ENCODE assay signal across 14 cellular contexts in the genomic region with DNA sequence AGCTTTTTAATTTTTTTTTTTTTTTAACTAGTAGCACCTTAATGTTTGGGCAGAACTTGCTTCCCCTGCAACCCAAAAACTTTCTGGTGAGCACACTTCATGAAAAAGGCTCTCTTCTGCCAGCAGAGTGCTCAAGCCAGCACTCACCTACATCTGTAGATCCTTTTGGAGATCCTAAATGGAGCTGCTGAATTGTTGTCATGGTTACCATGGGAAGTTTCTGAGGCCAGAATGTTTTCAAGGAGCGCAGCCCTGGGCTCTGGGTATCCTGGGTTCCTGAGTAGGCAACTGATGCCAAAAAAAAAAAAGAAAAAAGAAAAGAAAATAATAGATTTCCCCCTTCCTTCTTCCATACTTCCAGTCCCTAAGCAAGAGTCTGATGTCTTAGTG. TPM values are rescaled to one million over a fixed set of nuclear protein-coding genes. Genes with fewer than 3 reads are reported as not detected.
DNase-seq lines count a peak whose midpoint lies in the region; ATAC-seq, FAIRE-seq and TF ChIP-seq lines count a peak whose summit lies in the region.
"Had no signal": no experiment of that assay in that cellular context is flagged by ENCODE, and none has a peak within 500 bp of the region (broad histone marks: within the 10 kb centered on the region; RNA-seq: fewer than 3 reads in every experiment).

No MANE protein-coding gene starts in this region.

- TF ChIP-seq CTCF in A549 (IDR thresholded peaks at IDR 0.05) = no peak
- TF ChIP-seq CTCF in CD8-positive, alpha-beta T cell (IDR thresholded peaks at IDR 0.05) = no peak
- TF ChIP-seq CTCF in ascending aorta (IDR thresholded peaks at IDR 0.05) = no peak

- H3K4me3 Mint-ChIP-seq in CD8-positive, alpha-beta T cell = peak overlapping the region; percentile 11
- H3K4me3 Mint-ChIP-seq in activated T-helper 1 cell treated with anti-CD3 and anti-CD28 coated beads, Interleukin-12 subunit alpha, Interleukin-12 subunit beta, Interleukin-2, Interleukin-4 antibody, amounts not matched to agents 30 ng/mL and 10 ng/mL and 1 ng/mL, durations not matched to agents 14 hours and 24 hours and 36 hours = peak overlapping the region; percentile 62

- no peak overlapping the region for H3K27ac Mint-ChIP-seq in CD8-positive, alpha-beta T cell
- H3K27ac Mint-ChIP-seq in activated T-helper 1 cell treated with anti-CD3 and anti-CD28 coated beads, Interleukin-12 subunit alpha, Interleukin-12 subunit beta, Interleukin-2, Interleukin-4 antibody, amounts not matched to agents 30 ng/mL and 10 ng/mL and 1 ng/mL, durations not matched to agents 14 hours and 24 hours and 36 hours = no peak overlapping the region

- POLR2A ChIA-PET in A549 (lab: Yijun Ruan, JAX) = interaction anchor here (0.7 kb wide), 1 partner anchor 22 kb away, joined by 3 read pairs; no protein-coding TSS in a partner anchor
- POLR2A ChIA-PET in CD8-positive, alpha-beta T cell (lab: Charles Lee) = interaction anchor here (0.7 to 3.2 kb wide), 3 partner anchors 33 to 1127 kb away, joined by 3 to 14 read pairs (median 6); a partner anchor contains a TSS

- H3K27me3 Mint-ChIP-seq in CD8-positive, alpha-beta T cell (ENCODE audit: low read depth) = no peaks in the 10 kb centered on the region
- H3K27me3 Mint-ChIP-seq in activated T-helper 1 cell treated with anti-CD3 and anti-CD28 coated beads, Interleukin-12 subunit alpha, Interleukin-12 subunit beta, Interleukin-2, Interleukin-4 antibody, amounts not matched to agents 30 ng/mL and 10 ng/mL and 1 ng/mL, durations not matched to agents 14 hours and 24 hours and 36 hours (ENCODE audit: insufficient read depth) = no peaks in the 10 kb centered on the region

- no peaks in the 10 kb centered on the region for H3K27me3 ChIP-seq in CD8-positive, alpha-beta T cell (ENCODE audit: insufficient read depth, low read length)
- H3K27me3 ChIP-seq in muscle layer of duodenum (ENCODE audit: low read depth, low read length) = no peaks in the 10 kb centered on the region
- H3K27me3 ChIP-seq in ascending aorta = no peaks in the 10 kb centered on the region
- H3K27me3 ChIP-seq: pancreas had no signal

- ATAC-seq in A549 (no peak), GM18861 (IDR thresholded peaks at IDR 0.05; ENCODE audit: unreplicated experiment) (no peak), HG03342 (IDR thresholded peaks at IDR 0.05; ENCODE audit: unreplicated experiment) (no peak)
- no peak for ATAC-seq in CD8-positive, alpha-beta T cell
- ATAC-seq: Panc1, pancreas had no signal

- DNase-seq in A549 (ENCODE audit: low read depth in 1 of 2, low spot score in 1 of 2) = no peak
- no peak for DNase-seq in CD8-positive, alpha-beta T cell
- no peak for DNase-seq in activated T-helper 1 cell treated with anti-CD3 and anti-CD28 coated beads, Interleukin-12 subunit alpha, Interleukin-12 subunit beta, Interleukin-2, Interleukin-4 antibody, amounts not matched to agents 30 ng/mL and 10 ng/mL and 1 ng/mL, durations not matched to agents 14 hours and 24 hours and 36 hours (ENCODE audit: low spot score)
- no peak for DNase-seq in ascending aorta (ENCODE audit: low spot score in 2 of 2)
- no peak for DNase-seq in NCI-H524 treated with DMSO at 0.1 percent for 48 hours (lab: John Stamatoyannopoulos, UW)
- DNase-seq: activated naive CD4-positive, alpha-beta T cell treated with anti-CD3 and anti-CD28 coated beads, Interleukin-2, amount 50 U/mL, for 16 hours; cerebellar nuclear complex; GM23248; pancreas had no signal

- H3K36me3 Mint-ChIP-seq in CD8-positive, alpha-beta T cell = peaks cover 4% of the 10 kb centered on the region
- H3K36me3 Mint-ChIP-seq in activated T-helper 1 cell treated with anti-CD3 and anti-CD28 coated beads, Interleukin-12 subunit alpha, Interleukin-12 subunit beta, Interleukin-2, Interleukin-4 antibody, amounts not matched to agents 30 ng/mL and 10 ng/mL and 1 ng/mL, durations not matched to agents 14 hours and 24 hours and 36 hours (ENCODE audit: low read depth) = peaks cover 13% of the 10 kb centered on the region

- no peak for TF ChIP-seq RAD21 in A549 (conservative IDR thresholded peaks at IDR 0.05 in 1 of 2, IDR thresholded peaks at IDR 0.05 in 1 of 2)

- H3K4me2 ChIP-seq in A549 = no peak overlapping the region

- H3K9me3 Mint-ChIP-seq in CD8-positive, alpha-beta T cell = no peaks in the 10 kb centered on the region
- H3K9me3 Mint-ChIP-seq in activated T-helper 1 cell treated with anti-CD3 and anti-CD28 coated beads, Interleukin-12 subunit alpha, Interleukin-12 subunit beta, Interleukin-2, Interleukin-4 antibody, amounts not matched to agents 30 ng/mL and 10 ng/mL and 1 ng/mL, durations not matched to agents 14 hours and 24 hours and 36 hours = peaks cover 25% of the 10 kb centered on the region

- peaks cover 33% of the 10 kb centered on the region for H3K4me1 ChIP-seq in A549
- H3K4me1 ChIP-seq in CD8-positive, alpha-beta T cell (ENCODE audit: insufficient read depth, low read length) = peaks cover 28% of the 10 kb centered on the region
- peaks cover 6 to 11% of the 10 kb centered on the region in 2 donors for H3K4me1 ChIP-seq in muscle layer of duodenum (ENCODE audit: control insufficient read depth in 1 of 2, insufficient read depth in 2 of 2, low read length in 2 of 2)
- H3K4me1 ChIP-seq in ascending aorta = no peaks in the 10 kb centered on the region

- H3K4me3 ChIP-seq in A549 (no peak overlapping the region), muscle layer of duodenum (ENCODE audit: low read depth in 1 of 2, low read length in 2 of 2) (no peak overlapping the region), ascending aorta (no peak overlapping the region)
- H3K4me3 ChIP-seq in CD8-positive, alpha-beta T cell (ENCODE audit: low read depth, low read length) = no peak overlapping the region
- H3K4me3 ChIP-seq: GM23248, pancreas had no signal

- CTCF ChIA-PET in A549 (lab: Yijun Ruan, JAX) = interaction anchor here (0.8 to 1.5 kb wide), 3 partner anchors 10 to 266 kb away, joined by 3 to 4 read pairs (median 3); no protein-coding TSS in a partner anchor
- CTCF ChIA-PET in CD8-positive, alpha-beta T cell (lab: Charles Lee) = interaction anchor here (1.3 to 1.9 kb wide), 2 partner anchors 33 to 40 kb away, joined by 3 to 9 read pairs; no protein-coding TSS in a partner anchor

- no peaks in the 10 kb centered on the region for H3K36me3 ChIP-seq in CD8-positive, alpha-beta T cell (ENCODE audit: insufficient read depth, low read length)
- H3K36me3 ChIP-seq in muscle layer of duodenum (ENCODE audit: control insufficient read depth in 1 of 2, insufficient read depth in 2 of 2, low read length in 2 of 2) = no peaks in the 10 kb centered on the region
- no peaks in the 10 kb centered on the region for H3K36me3 ChIP-seq in ascending aorta
- H3K36me3 ChIP-seq: pancreas had no signal

- H3K9me3 ChIP-seq in A549 (peaks cover 6% of the 10 kb centered on the region; the same call in 2 of the 3 replicates), muscle layer of duodenum (ENCODE audit: control insufficient read depth in 1 of 2, low read length in 2 of 2) (no peaks in the 10 kb centered on the region), ascending aorta (no peaks in the 10 kb centered on the region)
- H3K9me3 ChIP-seq in CD8-positive, alpha-beta T cell (ENCODE audit: low read length) = no peaks in the 10 kb centered on the region
- H3K9me3 ChIP-seq: pancreas had no signal

- no peak for TF ChIP-seq EP300 in A549 (IDR thresholded peaks at IDR 0.05)

- TF ChIP-seq POLR2A in A549 (IDR thresholded peaks at IDR 0.05; ENCODE audit: low read length) = no peak

- peaks cover 54% of the 10 kb centered on the region for H3K4me1 Mint-ChIP-seq in CD8-positive, alpha-beta T cell (ENCODE audit: low read depth)
- H3K4me1 Mint-ChIP-seq in activated T-helper 1 cell treated with anti-CD3 and anti-CD28 coated beads, Interleukin-12 subunit alpha, Interleukin-12 subunit beta, Interleukin-2, Interleukin-4 antibody, amounts not matched to agents 30 ng/mL and 10 ng/mL and 1 ng/mL, durations not matched to agents 14 hours and 24 hours and 36 hours (ENCODE audit: low read depth) = peaks cover 62% of the 10 kb centered on the region

- intact Hi-C loops in CD8-positive, alpha-beta T cell (cut with DNase I, micrococcal nuclease) = loop anchor here (5.0 to 10.0 kb wide), 7 partner anchors 87 to 1880 kb away; a partner anchor contains a TSS
- intact Hi-C loops in activated T-helper 1 cell treated with anti-CD3 and anti-CD28 coated beads, Interleukin-12 subunit alpha, Interleukin-12 subunit beta, Interleukin-2, Interleukin-4 antibody, amounts not matched to agents 30 ng/mL and 10 ng/mL and 1 ng/mL, durations not matched to agents 14 hours and 24 hours and 36 hours (cut with micrococcal nuclease) = loop anchor here (5.0 to 10.0 kb wide), 4 partner anchors 103 to 1878 kb away; a partner anchor contains a TSS
- intact Hi-C loops in ascending aorta (cut with DNase I) = loop anchor here (5.0 kb wide), 3 partner anchors 33 to 103 kb away; no protein-coding TSS in a partner anchor

- peak overlapping the region; percentile 44 to 66; a peak in 4 of 6 replicates for H3K27ac ChIP-seq in A549
- H3K27ac ChIP-seq in CD8-positive, alpha-beta T cell (ENCODE audit: low read depth, low read length) = no peak overlapping the region
- H3K27ac ChIP-seq in muscle layer of duodenum (ENCODE audit: low read length) = peak overlapping the region; percentile 81
- no peak overlapping the region for H3K27ac ChIP-seq in ascending aorta
- H3K27ac ChIP-seq: GM23248 had no signal

- 100% methylated on average over 1 of the region's 1 CpG for WGBS in A549 (ENCODE audit: missing lambda C conversion rate)

- no peak for FAIRE-seq in A549 (lab: Jason Lieb, UNC)
- FAIRE-seq: G401.6, pancreas had no signal

TF ChIP-seq in A549, 52 proteins besides CTCF, POLR2A, EP300 and RAD21 (continues in another document):
- TF ChIP-seq RARB (CRISPR knock-in tag; IDR thresholded peaks at IDR 0.05) = no peak
- no peak for TF ChIP-seq ZNF302 (CRISPR knock-in tag; IDR thresholded peaks at IDR 0.05)
- TF ChIP-seq, protein P1, sequence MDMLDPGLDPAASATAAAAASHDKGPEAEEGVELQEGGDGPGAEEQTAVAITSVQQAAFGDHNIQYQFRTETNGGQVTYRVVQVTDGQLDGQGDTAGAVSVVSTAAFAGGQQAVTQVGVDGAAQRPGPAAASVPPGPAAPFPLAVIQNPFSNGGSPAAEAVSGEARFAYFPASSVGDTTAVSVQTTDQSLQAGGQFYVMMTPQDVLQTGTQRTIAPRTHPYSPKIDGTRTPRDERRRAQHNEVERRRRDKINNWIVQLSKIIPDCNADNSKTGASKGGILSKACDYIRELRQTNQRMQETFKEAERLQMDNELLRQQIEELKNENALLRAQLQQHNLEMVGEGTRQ (IDR thresholded peaks at IDR 0.05) = no peak
- no peak for TF ChIP-seq NR3C1 (IDR thresholded peaks at IDR 0.05)

RNA-seq across cellular contexts. Expression of a gene that starts 3.1 kb away (rescaled TPM):
- polyA plus RNA-seq in A549 (2011; rRNA removed) (49.1 and 50.0 TPM in 2 replicates), A549 (2017; fragmentation: RNase III; extraction: RNeasy Plus Mini Kit Qiagen cat#74134 plus additional on column Dnase treatment) (8.4 to 11.4 TPM (median 10.5 TPM) in 3 replicates)
- 7.1 and 9.7 TPM in 2 replicates for polyA plus RNA-seq in A549 (2012; cell fraction: cytosol; rRNA removed)
- polyA plus RNA-seq in A549 (2012; cell fraction: nucleus; rRNA removed) = 5.3 and 6.8 TPM in 2 replicates
- polyA minus RNA-seq in A549 (2011; rRNA and poly(A)+ RNA removed) = 104 and 110 TPM in 2 replicates
- total RNA-seq in CD8-positive, alpha-beta T cell = 10 to 100 TPM; 21.7 to 24.3 TPM
- total RNA-seq in activated T-helper 1 cell treated with anti-CD3 and anti-CD28 coated beads, Interleukin-12 subunit alpha, Interleukin-12 subunit beta, Interleukin-2, Interleukin-4 antibody, amounts not matched to agents 30 ng/mL and 10 ng/mL and 1 ng/mL, durations not matched to agents 14 hours and 24 hours and 36 hours = 9.1 and 14.1 TPM in 2 replicates
- 37.4 TPM for total RNA-seq in ascending aorta

Comparison
In these comparisons a context has a peak if more than half of its experiments do, and no peak if none do; other contexts are left out.
1. H3K27ac ChIP-seq: peak in A549 (2 of 2) and muscle layer of duodenum (single experiment); none in CD8-positive, alpha-beta T cell (single experiment) and ascending aorta (0 of 2).